1 cellular context compared by ENCODE assay signal in genomic region chr4:87006531-87007344, GRCh38.
TF ChIP-seq lines count a peak whose summit lies in the region.

No MANE protein-coding gene starts in this region.

TF ChIP-seq in SK-N-SH, 30 proteins besides CTCF, POLR2A, EP300 and RAD21 (continued from another document):
- no peak for TF ChIP-seq USF2 (IDR thresholded peaks at IDR 0.05; ENCODE audit: borderline replicate concordance, low read depth, low read length)
- peak; percentile 99 for TF ChIP-seq TAF1 (IDR thresholded peaks at IDR 0.05; ENCODE audit: borderline replicate concordance, low read depth, low read length)
- TF ChIP-seq SIN3A (IDR thresholded peaks at IDR 0.05; ENCODE audit: borderline replicate concordance, low read depth, low read length) = peak; percentile 81; the same call in 1 of the 2 replicates
